15 cellular contexts compared by ENCODE assay signal in the genomic region with DNA sequence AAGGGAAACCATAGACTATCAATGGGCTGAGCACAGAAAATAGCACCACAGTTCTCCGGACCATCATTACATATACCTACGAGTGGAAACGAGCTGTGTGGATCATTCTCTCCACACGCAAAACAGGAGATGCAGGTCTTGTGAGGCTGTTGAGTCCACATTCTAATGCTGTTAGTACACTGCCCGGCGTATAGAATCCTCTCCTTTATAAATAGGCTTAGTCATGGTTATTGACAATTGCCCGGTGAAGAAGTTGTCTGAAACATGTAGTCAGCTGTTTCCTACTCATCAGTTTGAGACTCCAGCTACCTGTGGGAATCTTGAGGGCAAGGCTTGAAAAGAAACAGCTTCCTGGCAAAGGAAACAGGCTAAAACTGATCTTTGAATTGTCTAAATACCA.
DNase-seq lines count a peak whose midpoint lies in the region; ATAC-seq and TF ChIP-seq lines count a peak whose summit lies in the region.
"Had no signal": no experiment of that assay in that cellular context is flagged by ENCODE, and none has a peak within 500 bp of the region (broad histone marks: within the 10 kb centered on the region; RNA-seq: fewer than 3 reads in every experiment).

No MANE protein-coding gene starts in this region.

- no peaks in the 10 kb centered on the region for H3F3A ChIP-seq in PC-3 (ENCODE audit: low read length, unreplicated experiment)

- POLR2A ChIA-PET in PC-3 (lab: Charles Lee; ENCODE audit: unreplicated experiment) = no interaction called here

- H3K4me1 ChIP-seq in PC-3 (ENCODE audit: insufficient read depth, low read length) = no peaks in the 10 kb centered on the region
- H3K4me1 ChIP-seq in SJCRH30 = peaks cover 5% of the 10 kb centered on the region; the same call in 1 of the 2 replicates
- no peaks in the 10 kb centered on the region for H3K4me1 ChIP-seq in tibial artery
- H3K4me1 ChIP-seq in vagina = no peaks in the 10 kb centered on the region

- H3K36me3 ChIP-seq in PC-3 (ENCODE audit: low read depth, low read length) = no peaks in the 10 kb centered on the region
- H3K36me3 ChIP-seq in SJCRH30 = no peaks in the 10 kb centered on the region
- H3K36me3 ChIP-seq in tibial artery = no peaks in the 10 kb centered on the region
- no peaks in the 10 kb centered on the region for H3K36me3 ChIP-seq in vagina

- intact Hi-C loops in PC-3 (cut with micrococcal nuclease) (no loop called here), tibial artery (cut with DNase I; ENCODE audit: low total_unique reads) (no loop called here), vagina (cut with DNase I) (no loop called here)

- TF ChIP-seq CTCF in PC-3 (conservative IDR thresholded peaks at IDR 0.05; ENCODE audit: low read depth, low read length) = no peak
- TF ChIP-seq CTCF in epithelial cell of esophagus (IDR thresholded peaks at IDR 0.05; ENCODE audit: insufficient read depth, low read depth, low read length, missing control alignments) = no peak
- no peak for TF ChIP-seq CTCF in tibial artery (IDR thresholded peaks at IDR 0.05)
- no peak for TF ChIP-seq CTCF in vagina (IDR thresholded peaks at IDR 0.05)

- no peak overlapping the region for H3K27ac ChIP-seq in PC-3 (ENCODE audit: low read length)
- H3K27ac ChIP-seq in SJCRH30 = peak overlapping the region; percentile 93
- no peak overlapping the region for H3K27ac ChIP-seq in tibial artery
- H3K27ac ChIP-seq in vagina = no peak overlapping the region

- CTCF ChIA-PET in PC-3 (lab: Charles Lee) = no interaction called here

- no peaks in the 10 kb centered on the region for H4K20me1 ChIP-seq in PC-3 (ENCODE audit: low read length)

- no peak overlapping the region for H3K9ac ChIP-seq in PC-3 (ENCODE audit: low read length)

- H3K4me3 ChIP-seq in PC-3 (ENCODE audit: low read length) = no peak overlapping the region
- peak overlapping the region; percentile 48 for H3K4me3 ChIP-seq in SJCRH30
- H3K4me3 ChIP-seq in epithelial cell of esophagus (ENCODE audit: low read length) = no peak overlapping the region
- no peak overlapping the region for H3K4me3 ChIP-seq in tibial artery
- H3K4me3 ChIP-seq in vagina = no peak overlapping the region

- no peak overlapping the region for H3K4me2 ChIP-seq in PC-3 (ENCODE audit: low read length)

- no peaks in the 10 kb centered on the region for H3K79me2 ChIP-seq in PC-3 (ENCODE audit: low read length)

- H2AFZ ChIP-seq in PC-3 (ENCODE audit: low read length) = no peak overlapping the region

- H3K9me3 ChIP-seq in PC-3 (ENCODE audit: low read length) (no peaks in the 10 kb centered on the region), SJCRH30 (replicated peaks) (no peaks in the 10 kb centered on the region), tibial artery (no peaks in the 10 kb centered on the region), vagina (no peaks in the 10 kb centered on the region)

- BruUV-seq in PC-3 (replicated peaks; lab: Mats Ljungman, UMichigan) = no TSS peak

- no peak for ATAC-seq in PC-3

- DNase-seq in PC-3 (peak; percentile 11), SJCRH30 (peak; percentile 63 to 86), epithelial cell of esophagus (ENCODE audit: low read depth) (peak; percentile 64), hippocampal formation (lab: John Stamatoyannopoulos, UW) (no peak), tibial artery (no peak), vagina (ENCODE audit: extremely low spot score in 2 of 2) (no peak)
- DNase-seq: C1 segment of cervical spinal cord; Calu3; CD4-positive, alpha-beta memory T cell; COR-L47; DMS153; DND-41; GOT3; H7; HCEC 1CT had no signal

- no peak for TF ChIP-seq POLR2A in vagina (IDR thresholded peaks at IDR 0.05)

- no peaks in the 10 kb centered on the region for H3K27me3 ChIP-seq in PC-3 (ENCODE audit: low read length)
- no peaks in the 10 kb centered on the region for H3K27me3 ChIP-seq in SJCRH30
- H3K27me3 ChIP-seq in tibial artery = no peaks in the 10 kb centered on the region
- no peaks in the 10 kb centered on the region for H3K27me3 ChIP-seq in vagina

- no peaks in the 10 kb centered on the region for H3K9me2 ChIP-seq in PC-3 (replicated peaks; ENCODE audit: low read length)

Comparison
In these comparisons a context has a peak if more than half of its experiments do, and no peak if none do; other contexts are left out.
1. DNase-seq: peak in PC-3 (single experiment), SJCRH30 (2 of 2) and epithelial cell of esophagus (single experiment); none in hippocampal formation (0 of 2), tibial artery (0 of 2) and vagina (0 of 2).